Comparison of ENCODE assay signal across 10 cellular contexts in the genomic region with DNA sequence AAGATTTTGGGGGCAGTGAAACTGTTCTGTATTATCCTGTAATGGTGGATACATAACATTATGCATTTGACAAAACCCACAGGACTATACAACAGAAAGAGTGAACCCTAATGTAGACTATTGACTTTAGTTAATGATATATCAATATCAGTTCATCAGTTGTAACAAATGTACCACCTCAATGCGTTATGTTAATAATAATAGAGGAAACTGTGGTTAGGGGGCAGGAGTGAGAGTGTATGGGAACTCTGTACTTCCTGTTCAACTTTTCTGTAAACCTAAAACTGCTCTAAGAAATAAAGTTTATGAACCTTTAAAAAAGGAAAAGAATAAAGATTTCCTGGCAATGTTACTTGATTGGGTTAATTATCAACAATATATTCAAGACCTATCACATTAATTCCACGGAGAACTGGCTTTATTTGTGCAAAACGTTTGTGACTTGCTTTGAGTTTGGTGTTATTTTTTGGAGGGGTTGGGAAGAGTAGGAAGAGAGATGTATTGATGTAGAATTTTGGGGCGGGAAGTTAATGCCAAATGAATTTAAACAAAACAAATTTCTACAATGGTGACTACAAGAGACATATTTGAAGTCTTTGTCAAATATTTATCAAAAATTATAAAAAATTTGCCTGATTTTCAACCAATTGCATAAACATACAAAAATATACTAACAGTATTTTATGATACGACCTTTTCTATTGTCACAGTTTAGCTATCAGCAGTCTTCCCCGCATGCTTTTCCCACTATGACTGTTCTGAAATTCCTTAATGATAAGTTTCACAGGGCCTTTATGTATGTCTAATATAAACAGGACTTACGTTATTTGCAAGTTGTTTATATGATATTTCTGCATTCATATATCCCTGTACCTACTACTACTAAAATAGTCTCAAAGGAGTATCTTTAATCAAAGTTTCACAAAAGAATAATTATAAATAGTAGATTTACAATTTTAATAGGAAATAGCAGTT. TPM values are rescaled to one million over a fixed set of nuclear protein-coding genes. Genes with fewer than 3 reads are reported as not detected.
A peak's percentile ranks its signal among the peaks of the same experiment; 100 is the strongest.
DNase-seq lines count a peak whose midpoint lies in the region; ATAC-seq and TF ChIP-seq lines count a peak whose summit lies in the region.
"Had no signal": no experiment of that assay in that cellular context is flagged by ENCODE, and none has a peak within 500 bp of the region (broad histone marks: within the 10 kb centered on the region; RNA-seq: fewer than 3 reads in every experiment).

No MANE protein-coding gene starts in this region.

- intact Hi-C loops in mucosa of descending colon (cut with DNase I, micrococcal nuclease) = no loop called here

- H3K9me3 Mint-ChIP-seq in activated naive CD4-positive, alpha-beta T cell treated with anti-CD3 and anti-CD28 coated beads, Interleukin-2, amount 50 U/mL, for 24 hours = no peaks in the 10 kb centered on the region
- H3K9me3 Mint-ChIP-seq in type B pancreatic cell = no peaks in the 10 kb centered on the region

- TF ChIP-seq POLR2A in gastroesophageal sphincter (IDR thresholded peaks at IDR 0.05) = no peak

- H3K27ac ChIP-seq in SJCRH30 = peak overlapping the region; percentile 94
- H3K27ac ChIP-seq in gastroesophageal sphincter = peak overlapping the region; percentile 82 to 99 (median 98)

- H3K27ac Mint-ChIP-seq in activated naive CD4-positive, alpha-beta T cell treated with anti-CD3 and anti-CD28 coated beads, Interleukin-2, amount 50 U/mL, for 24 hours = peak overlapping the region; percentile 36
- H3K27ac Mint-ChIP-seq in type B pancreatic cell = no peak overlapping the region

- no peak for DNase-seq in activated naive CD4-positive, alpha-beta T cell (lab: John Stamatoyannopoulos, UW)
- DNase-seq in SJCRH30 = peak in 1 of 2 experiments; percentile 46
- DNase-seq in type B pancreatic cell (ENCODE audit: extremely low spot score, unreplicated experiment) = no peak
- no peak for DNase-seq in DMS79 treated with DMSO at 0.1 percent for 48 hours (lab: John Stamatoyannopoulos, UW)
- DNase-seq in mucosa of descending colon = no peak
- DNase-seq: DMS153, mesendoderm had no signal

- no peaks in the 10 kb centered on the region for H3K27me3 Mint-ChIP-seq in activated naive CD4-positive, alpha-beta T cell treated with anti-CD3 and anti-CD28 coated beads, Interleukin-2, amount 50 U/mL, for 24 hours
- no peaks in the 10 kb centered on the region for H3K27me3 Mint-ChIP-seq in type B pancreatic cell

- 51 to 63% methylated on average over 7 of the region's 7 CpGs for WGBS in gastroesophageal sphincter (ENCODE audit: low coverage in 1 of 2), 2 donors

- no peak for ATAC-seq in gastroesophageal sphincter
- no peak for ATAC-seq in HG03354 (IDR thresholded peaks at IDR 0.05; ENCODE audit: poor library complexity, severe bottlenecking, unreplicated experiment)
- ATAC-seq in mucosa of descending colon = no peak

- TF ChIP-seq EP300 in gastroesophageal sphincter (IDR thresholded peaks at IDR 0.05) = no peak

- H3K27me3 ChIP-seq in SJCRH30 = no peaks in the 10 kb centered on the region
- no peaks in the 10 kb centered on the region for H3K27me3 ChIP-seq in gastroesophageal sphincter

- H3K4me1 Mint-ChIP-seq in activated naive CD4-positive, alpha-beta T cell treated with anti-CD3 and anti-CD28 coated beads, Interleukin-2, amount 50 U/mL, for 24 hours = peaks cover 56% of the 10 kb centered on the region
- H3K4me1 Mint-ChIP-seq in type B pancreatic cell (ENCODE audit: unreplicated experiment) = peaks cover 15% of the 10 kb centered on the region

- H3K4me3 ChIP-seq in SJCRH30 (peak overlapping the region; percentile 94), gastroesophageal sphincter (no peak overlapping the region), mucosa of descending colon (no peak overlapping the region)

- H3K9me3 ChIP-seq in SJCRH30 (replicated peaks) (no peaks in the 10 kb centered on the region), gastroesophageal sphincter (no peaks in the 10 kb centered on the region), mucosa of descending colon (no peaks in the 10 kb centered on the region)

- no peaks in the 10 kb centered on the region for H3K36me3 Mint-ChIP-seq in activated naive CD4-positive, alpha-beta T cell treated with anti-CD3 and anti-CD28 coated beads, Interleukin-2, amount 50 U/mL, for 24 hours
- H3K36me3 Mint-ChIP-seq in type B pancreatic cell = no peaks in the 10 kb centered on the region

- no peaks in the 10 kb centered on the region for H3K36me3 ChIP-seq in SJCRH30
- H3K36me3 ChIP-seq in gastroesophageal sphincter = no peaks in the 10 kb centered on the region
- H3K36me3 ChIP-seq in mucosa of descending colon (ENCODE audit: low read depth) = peaks cover 3% of the 10 kb centered on the region

- H3K4me3 Mint-ChIP-seq in activated naive CD4-positive, alpha-beta T cell treated with anti-CD3 and anti-CD28 coated beads, Interleukin-2, amount 50 U/mL, for 24 hours = peak overlapping the region; percentile 23
- peak overlapping the region; percentile 35 for H3K4me3 Mint-ChIP-seq in type B pancreatic cell

- H3K4me1 ChIP-seq in SJCRH30 (peaks cover 6% of the 10 kb centered on the region), gastroesophageal sphincter (peaks cover 0 to 27% (median 6%) of the 10 kb centered on the region in 3 donors), mucosa of descending colon (ENCODE audit: low read depth) (peaks cover 10% of the 10 kb centered on the region)

- TF ChIP-seq CTCF in gastroesophageal sphincter (IDR thresholded peaks at IDR 0.05) (no peak), type B pancreatic cell (conservative IDR thresholded peaks at IDR 0.05) (no peak), mucosa of descending colon (IDR thresholded peaks at IDR 0.05) (no peak)

RNA-seq across cellular contexts. Expression of a gene that starts 2.1 kb away (rescaled TPM):
- total RNA-seq in SJCRH30 (2014; rRNA removed; shearing (Covaris generic)) = 153 and 164 TPM in 2 replicates
- 100 to 1,000 TPM; 216 to 304 (median 228) TPM for total RNA-seq in gastroesophageal sphincter
- 187 and 222 TPM in 2 replicates for total RNA-seq in type B pancreatic cell (ENCODE audit: low replicate concordance)
- total RNA-seq in mucosa of descending colon = 100 to 1,000 TPM; 219 to 278 (median 224) TPM
